19 cellular contexts compared by ENCODE assay signal in genomic region chr6:166639921-166640320, GRCh38. TPM values are rescaled to one million over a fixed set of nuclear protein-coding genes. Genes with fewer than 3 reads are reported as not detected.
DNase-seq lines count a peak whose midpoint lies in the region; ATAC-seq and TF ChIP-seq lines count a peak whose summit lies in the region.
"Had no signal": no experiment of that assay in that cellular context is flagged by ENCODE, and none has a peak within 500 bp of the region (broad histone marks: within the 10 kb centered on the region; RNA-seq: fewer than 3 reads in every experiment).

No MANE protein-coding gene starts in this region.

- CTCF ChIA-PET in CD4-positive, alpha-beta T cell (lab: Charles Lee): no interaction called here

- peaks cover 19% of the 10 kb centered on the region for H3K9me3 ChIP-seq in left ventricle myocardium inferior (replicated peaks)
- peaks cover 0 to 2% of the 10 kb centered on the region in 2 donors for H3K9me3 ChIP-seq in lung (ENCODE audit: control insufficient read depth in 2 of 2, insufficient read depth in 1 of 2, low read length in 1 of 2)
- peaks cover 15% of the 10 kb centered on the region for H3K9me3 ChIP-seq in CD4-positive, alpha-beta T cell (ENCODE audit: control insufficient read depth, low read length)
- H3K9me3 ChIP-seq: A549 had no signal

- TF ChIP-seq CTCF in left ventricle myocardium inferior (IDR thresholded peaks at IDR 0.05; ENCODE audit: borderline replicate concordance) (no peak), lung (IDR thresholded peaks at IDR 0.05; ENCODE audit: control extremely low read depth, extremely low read depth) (no peak)
- no peak for TF ChIP-seq CTCF in CD4-positive, alpha-beta T cell (IDR thresholded peaks at IDR 0.05)

- H3K4me1 ChIP-seq in left ventricle myocardium inferior (peaks cover 55% of the 10 kb centered on the region), lung (ENCODE audit: control insufficient read depth in 2 of 2, insufficient read depth in 2 of 2, low read length in 2 of 2) (peaks cover 9 to 25% of the 10 kb centered on the region in 2 donors)
- H3K4me1 ChIP-seq: A549 had no signal

- DNase-seq in left ventricle myocardium inferior: no peak
- DNase-seq in Right ventricle myocardium superior: no peak
- peak; percentile 41 for DNase-seq in dermis blood vessel endothelial cell
- no peak for DNase-seq in lung (ENCODE audit: low spot score)
- DNase-seq in CD4-positive, alpha-beta T cell: no peak
- no peak for DNase-seq in GM03348 (ENCODE audit: low spot score)
- DNase-seq: CD4-positive, alpha-beta memory T cell; GF-D8; MM.1S; NCI-H1105 treated with DMSO at 0.1 percent for 48 hours; NCI-H1930; NCI-H2171; NCI-H774; PC-9 had no signal

- intact Hi-C loops in left ventricle myocardium inferior (cut with micrococcal nuclease): no loop called here
- intact Hi-C loops in Right ventricle myocardium superior (cut with DNase I): no loop called here
- intact Hi-C loops in CD4-positive, alpha-beta T cell (cut with DNase I, micrococcal nuclease): no loop called here

- H3K4me1 Mint-ChIP-seq in CD4-positive, alpha-beta T cell (ENCODE audit: low read depth): peaks cover 12% of the 10 kb centered on the region

- H3K27me3 ChIP-seq in left ventricle myocardium inferior (ENCODE audit: low read depth): no peaks in the 10 kb centered on the region
- H3K27me3 ChIP-seq in lung (ENCODE audit: control insufficient read depth, insufficient read depth): no peaks in the 10 kb centered on the region
- H3K27me3 ChIP-seq in CD4-positive, alpha-beta T cell (ENCODE audit: control insufficient read depth, insufficient read depth, low read length): peaks cover 20% of the 10 kb centered on the region

- H3K9me3 Mint-ChIP-seq in CD4-positive, alpha-beta T cell: peaks cover 11% of the 10 kb centered on the region
- H3K9me3 Mint-ChIP-seq: GM23338 had no signal

- no peak overlapping the region for H3K4me3 Mint-ChIP-seq in CD4-positive, alpha-beta T cell
- H3K4me3 Mint-ChIP-seq: CD4-positive, alpha-beta memory T cell; GM23338 had no signal

- H3K27ac Mint-ChIP-seq in CD4-positive, alpha-beta T cell: no peak overlapping the region
- H3K27ac Mint-ChIP-seq: CD4-positive, alpha-beta memory T cell; GM23338 had no signal

- POLR2A ChIA-PET in CD4-positive, alpha-beta T cell (lab: Charles Lee): no interaction called here

- ATAC-seq in Right ventricle myocardium superior (ENCODE audit: poor library complexity): no peak
- no peak for ATAC-seq in lung (ENCODE audit: insufficient read depth, low FRiP score)
- no peak for ATAC-seq in HG03378 (IDR thresholded peaks at IDR 0.05; ENCODE audit: unreplicated experiment)
- no peak for ATAC-seq in CD4-positive, alpha-beta T cell (ENCODE audit: poor library complexity)
- ATAC-seq in HG02642 (IDR thresholded peaks at IDR 0.05; ENCODE audit: poor library complexity, unreplicated experiment): no peak
- ATAC-seq: A549 had no signal

- H3K36me3 ChIP-seq in left ventricle myocardium inferior (no peaks in the 10 kb centered on the region), lung (ENCODE audit: control insufficient read depth in 2 of 2, insufficient read depth in 2 of 2, low read length in 2 of 2) (no peaks in the 10 kb centered on the region)

- H3K4me3 ChIP-seq in left ventricle myocardium inferior: peak overlapping the region; percentile 50
- no peak overlapping the region for H3K4me3 ChIP-seq in lung
- H3K4me3 ChIP-seq: A549, GM23338, PC-9 had no signal

- 71 to 80% methylated on average over 6 of the region's 6 CpGs for WGBS in lung, 2 donors

- H3K36me3 Mint-ChIP-seq in CD4-positive, alpha-beta T cell (ENCODE audit: low read depth): no peaks in the 10 kb centered on the region

- H3K27ac ChIP-seq in left ventricle myocardium inferior (replicated peaks) (peak overlapping the region; percentile 68), lung (ENCODE audit: low read depth in 1 of 2, low read length in 1 of 2) (peak overlapping the region; percentile 45 to 65)
- H3K27ac ChIP-seq in CD4-positive, alpha-beta T cell (ENCODE audit: low read depth, low read length): no peak overlapping the region
- H3K27ac ChIP-seq: A549, KMS-11, PC-9 had no signal

- peaks cover 44% of the 10 kb centered on the region for H3K27me3 Mint-ChIP-seq in CD4-positive, alpha-beta T cell

RNA-seq across cellular contexts. Expression of gene RPS6KA2, which starts 12.9 kb away (rescaled TPM):
- total RNA-seq in left ventricle myocardium inferior: 77.2 TPM
- total RNA-seq in Right ventricle myocardium superior: 50.2 TPM
- 166 and 297 TPM in 2 replicates for total RNA-seq in dermis blood vessel endothelial cell
- 100 to 1,000 TPM; 109 to 185 TPM for total RNA-seq in lung
- polyA plus RNA-seq in lung: 100 to 1,000 TPM in 1 of 2 donors, 10 to 100 TPM in 1; 61.9 to 102 TPM
- total RNA-seq in CD4-positive, alpha-beta T cell: 1 to 10 TPM; 5.6 to 6.2 TPM

RNA-seq across cellular contexts. Expression of gene RAMACL, which starts 53.4 kb away (rescaled TPM):
- total RNA-seq in left ventricle myocardium inferior: 0.77 TPM
- total RNA-seq in Right ventricle myocardium superior: 1.3 TPM
- 2.9 and 6.6 TPM in 2 replicates for total RNA-seq in dermis blood vessel endothelial cell
- 10 to 100 TPM in 1 of 2 donors, 1 to 10 TPM in 1; 7.8 to 17.6 TPM for total RNA-seq in lung
- under 1 TPM; 0.30 to 0.77 TPM for polyA plus RNA-seq in lung
- under 1 TPM; 0.52 to 0.75 TPM for total RNA-seq in CD4-positive, alpha-beta T cell
